ENCODE assay signal across 16 cellular contexts in the genomic region with DNA sequence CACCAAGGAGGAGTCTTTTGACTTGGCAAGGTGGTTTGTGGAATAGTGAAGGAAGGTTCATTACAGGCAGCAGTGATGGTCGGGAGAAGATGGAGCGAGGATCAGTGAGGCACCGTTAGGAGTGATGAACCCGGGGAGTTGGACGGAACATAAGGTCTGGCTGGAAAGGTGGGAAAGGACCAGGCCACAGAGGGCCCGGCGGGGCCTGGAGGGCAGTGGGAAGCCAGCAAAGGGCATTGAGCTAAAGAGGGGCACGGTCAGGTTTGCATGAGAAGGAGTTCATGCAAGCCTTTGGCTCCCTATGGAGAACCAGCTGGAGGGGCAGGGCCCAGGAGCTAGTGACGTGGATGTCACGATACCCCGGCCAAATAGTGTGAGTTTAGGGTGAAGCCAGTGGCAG.
"Had no signal": no experiment of that assay in that cellular context is flagged by ENCODE, and none has a peak within 500 bp of the region (broad histone marks: within the 10 kb centered on the region; RNA-seq: fewer than 3 reads in every experiment).

No MANE protein-coding gene starts in this region.

- H3K27me3 Mint-ChIP-seq: effector memory CD8-positive, alpha-beta T cell; naive thymus-derived CD4-positive, alpha-beta T cell had no signal

- H3K4me3 ChIP-seq: heart right ventricle, stomach, thoracic aorta, transverse colon had no signal

- DNase-seq: effector memory CD8-positive, alpha-beta T cell; erythroblast; foreskin keratinocyte; heart right ventricle; hypothalamus; kidney glomerular epithelial cell; mesendoderm; naive thymus-derived CD4-positive, alpha-beta T cell; stimulated activated CD4-positive, alpha-beta T cell treated with anti-CD3 and anti-CD28 coated beads, Interleukin-2, amount 100 ng/mL, for 24 hours; stimulated activated naive CD4-positive, alpha-beta T cell; stomach; substantia nigra; transverse colon had no signal

- H3K4me3 Mint-ChIP-seq: effector memory CD8-positive, alpha-beta T cell; naive thymus-derived CD4-positive, alpha-beta T cell had no signal

- ATAC-seq: effector memory CD8-positive, alpha-beta T cell; foreskin keratinocyte; heart right ventricle; sciatic nerve had no signal

- H3K9me3 Mint-ChIP-seq: effector memory CD8-positive, alpha-beta T cell; naive thymus-derived CD4-positive, alpha-beta T cell had no signal

- H3K27ac ChIP-seq: foreskin keratinocyte, heart right ventricle, neutrophil, stomach, thoracic aorta, transverse colon had no signal

- H3K36me3 ChIP-seq: thoracic aorta, transverse colon had no signal

- H3K9me3 ChIP-seq: heart right ventricle, neutrophil, stomach, thoracic aorta, transverse colon had no signal

- H3K27me3 ChIP-seq: foreskin keratinocyte, heart right ventricle, neutrophil, stomach, transverse colon had no signal
